ENCODE assay signal across 9 cellular contexts in genomic region chr17:51430581-51430980, GRCh38.
"Had no signal": no experiment of that assay in that cellular context is flagged by ENCODE, and none has a peak within 500 bp of the region (broad histone marks: within the 10 kb centered on the region; RNA-seq: fewer than 3 reads in every experiment).

No MANE protein-coding gene starts in this region.

- H3K27me3 ChIP-seq: dorsolateral prefrontal cortex, thyroid gland had no signal

- H3K9me3 ChIP-seq: thyroid gland had no signal

- DNase-seq: activated CD8-positive, alpha-beta memory T cell treated with anti-CD3 and anti-CD28 coated beads for 24 hours; activated effector memory CD4-positive, alpha-beta T cell treated with Interleukin-2 at 50 U/mL for 16 hours; dorsolateral prefrontal cortex; naive B cell; stimulated activated CD4-positive, alpha-beta T cell treated with anti-CD3 and anti-CD28 coated beads, Interleukin-12 subunit alpha, Interleukin-12 subunit beta, amount 100 ng/mL, for 4 hours; stimulated activated CD4-positive, alpha-beta T cell treated with anti-CD3 and anti-CD28 coated beads, Interleukin-2, amount 100 ng/mL, for 24 hours; thyroid gland had no signal

- H3K27ac Mint-ChIP-seq: stimulated activated effector memory CD8-positive, alpha-beta T cell treated with anti-CD3 and anti-CD28 coated beads, Interleukin-12 subunit alpha, Interleukin-12 subunit beta, amount 100 ng/mL, for 72 hours had no signal

- H3K9me3 Mint-ChIP-seq: naive B cell; stimulated activated effector memory CD8-positive, alpha-beta T cell treated with anti-CD3 and anti-CD28 coated beads, Interleukin-12 subunit alpha, Interleukin-12 subunit beta, amount 100 ng/mL, for 72 hours had no signal

- FAIRE-seq: islet of Langerhans had no signal

- H3K4me3 Mint-ChIP-seq: stimulated activated effector memory CD8-positive, alpha-beta T cell treated with anti-CD3 and anti-CD28 coated beads, Interleukin-12 subunit alpha, Interleukin-12 subunit beta, amount 100 ng/mL, for 72 hours had no signal

- H3K36me3 Mint-ChIP-seq: naive B cell; stimulated activated effector memory CD8-positive, alpha-beta T cell treated with anti-CD3 and anti-CD28 coated beads, Interleukin-12 subunit alpha, Interleukin-12 subunit beta, amount 100 ng/mL, for 72 hours had no signal

- H3K27ac ChIP-seq: thyroid gland had no signal

- H3K36me3 ChIP-seq: thyroid gland had no signal

- H3K4me3 ChIP-seq: dorsolateral prefrontal cortex, thyroid gland had no signal
